In genomic region chr1:33410091-33410701, GRCh38 we compare ENCODE assay signal across 11 cellular contexts. TPM values are rescaled to one million over a fixed set of nuclear protein-coding genes. Genes with fewer than 3 reads are reported as not detected.
DNase-seq lines count a peak whose midpoint lies in the region; ATAC-seq and TF ChIP-seq lines count a peak whose summit lies in the region.
"Had no signal": no experiment of that assay in that cellular context is flagged by ENCODE, and none has a peak within 500 bp of the region (broad histone marks: within the 10 kb centered on the region; RNA-seq: fewer than 3 reads in every experiment).

No MANE protein-coding gene starts in this region.

- TF ChIP-seq CTCF in BE2C (IDR thresholded peaks at IDR 0.05; ENCODE audit: low read depth, low read length): no peak
- TF ChIP-seq CTCF in endodermal cell (conservative IDR thresholded peaks at IDR 0.05): no peak
- no peak for TF ChIP-seq CTCF in nephron progenitor cell (IDR thresholded peaks at IDR 0.05)
- TF ChIP-seq CTCF in Calu3 (IDR thresholded peaks at IDR 0.05; ENCODE audit: unreplicated experiment): no peak
- no peak for TF ChIP-seq CTCF in CD8-positive, alpha-beta T cell (IDR thresholded peaks at IDR 0.05)

- H3K27me3 ChIP-seq in BE2C: no peaks in the 10 kb centered on the region
- no peaks in the 10 kb centered on the region for H3K27me3 ChIP-seq in endodermal cell (ENCODE audit: control insufficient read depth, insufficient read depth, low read length, poor library complexity, severe bottlenecking)
- H3K27me3 ChIP-seq in CD8-positive, alpha-beta T cell (ENCODE audit: insufficient read depth, low read length): no peaks in the 10 kb centered on the region

- H3K27me3 Mint-ChIP-seq in endodermal cell (ENCODE audit: insufficient read depth) (peaks cover 3% of the 10 kb centered on the region), nephron progenitor cell (ENCODE audit: low read depth, poor library complexity) (peaks cover 2% of the 10 kb centered on the region), Calu3 (ENCODE audit: unreplicated experiment) (no peaks in the 10 kb centered on the region)
- peaks cover 13% of the 10 kb centered on the region for H3K27me3 Mint-ChIP-seq in CD8-positive, alpha-beta T cell (ENCODE audit: low read depth)
- peaks cover 41% of the 10 kb centered on the region for H3K27me3 Mint-ChIP-seq in T-helper 2 cell treated with Interferon-gamma antibody and Interleukin-4, amounts not matched to agents 5 μg/mL and 100 μg/mL, for 36 hours (ENCODE audit: low read depth)

- CTCF ChIA-PET in Calu3 (lab: Charles Lee): no interaction called here
- CTCF ChIA-PET in CD8-positive, alpha-beta T cell (lab: Charles Lee): no interaction called here

- DNase-seq in BE2C (peak; percentile 28), NCI-H774 (lab: John Stamatoyannopoulos, UW) (peak; percentile 87), endodermal cell (no peak), nephron progenitor cell (no peak), Calu3 (no peak)
- DNase-seq in CD8-positive, alpha-beta T cell: no peak
- no peak for DNase-seq in T-helper 2 cell treated with Interferon-gamma antibody and Interleukin-4, amounts not matched to agents 5 μg/mL and 100 μg/mL, for 36 hours (ENCODE audit: low spot score)
- DNase-seq: activated B cell treated with CpG ODN at 0.5 μM for 24 hours had no signal

- H3K36me3 Mint-ChIP-seq in endodermal cell (ENCODE audit: low read depth) (no peaks in the 10 kb centered on the region), nephron progenitor cell (ENCODE audit: low read depth) (peaks cover 90% of the 10 kb centered on the region), Calu3 (ENCODE audit: insufficient read depth, unreplicated experiment) (no peaks in the 10 kb centered on the region)
- no peaks in the 10 kb centered on the region for H3K36me3 Mint-ChIP-seq in CD8-positive, alpha-beta T cell
- no peaks in the 10 kb centered on the region for H3K36me3 Mint-ChIP-seq in T-helper 2 cell treated with Interferon-gamma antibody and Interleukin-4, amounts not matched to agents 5 μg/mL and 100 μg/mL, for 36 hours (ENCODE audit: low read depth)

- ATAC-seq in HG03378 (IDR thresholded peaks at IDR 0.05; ENCODE audit: unreplicated experiment): no peak
- no peak for ATAC-seq in CD8-positive, alpha-beta T cell

- H3K4me1 ChIP-seq in BE2C: no peaks in the 10 kb centered on the region
- H3K4me1 ChIP-seq in endodermal cell (ENCODE audit: control insufficient read depth, insufficient read depth, low read length): no peaks in the 10 kb centered on the region
- no peaks in the 10 kb centered on the region for H3K4me1 ChIP-seq in CD8-positive, alpha-beta T cell (ENCODE audit: insufficient read depth, low read length)

- no peaks in the 10 kb centered on the region for H3K36me3 ChIP-seq in BE2C
- H3K36me3 ChIP-seq in endodermal cell (ENCODE audit: control insufficient read depth, insufficient read depth, low read length): no peaks in the 10 kb centered on the region
- H3K36me3 ChIP-seq in CD8-positive, alpha-beta T cell (ENCODE audit: insufficient read depth, low read length): no peaks in the 10 kb centered on the region

- intact Hi-C loops in Calu3 (cut with micrococcal nuclease; ENCODE audit: unreplicated experiment): no loop called here
- intact Hi-C loops in CD8-positive, alpha-beta T cell (cut with DNase I, micrococcal nuclease): no loop called here

- no peaks in the 10 kb centered on the region for H3K4me1 Mint-ChIP-seq in endodermal cell
- peaks cover 26% of the 10 kb centered on the region for H3K4me1 Mint-ChIP-seq in nephron progenitor cell
- H3K4me1 Mint-ChIP-seq in Calu3 (ENCODE audit: low read depth, unreplicated experiment): no peaks in the 10 kb centered on the region
- no peaks in the 10 kb centered on the region for H3K4me1 Mint-ChIP-seq in CD8-positive, alpha-beta T cell (ENCODE audit: low read depth)
- H3K4me1 Mint-ChIP-seq in T-helper 2 cell treated with Interferon-gamma antibody and Interleukin-4, amounts not matched to agents 5 μg/mL and 100 μg/mL, for 36 hours (ENCODE audit: low read depth): no peaks in the 10 kb centered on the region
- H3K4me1 Mint-ChIP-seq: activated B cell treated with CpG ODN at 0.5 μM for 24 hours had no signal

- peak overlapping the region; percentile 92 for H3K27ac ChIP-seq in endodermal cell (ENCODE audit: low read depth, low read length)
- no peak overlapping the region for H3K27ac ChIP-seq in CD8-positive, alpha-beta T cell (ENCODE audit: low read depth, low read length)
- H3K27ac ChIP-seq: C4-2B had no signal

- H3K9me3 ChIP-seq in BE2C (no peaks in the 10 kb centered on the region), endodermal cell (ENCODE audit: control insufficient read depth, low read length) (peaks cover 4% of the 10 kb centered on the region)
- H3K9me3 ChIP-seq in CD8-positive, alpha-beta T cell (ENCODE audit: low read length): no peaks in the 10 kb centered on the region

- H3K9me3 Mint-ChIP-seq in endodermal cell (peaks cover 8% of the 10 kb centered on the region), nephron progenitor cell (peaks cover 58% of the 10 kb centered on the region), Calu3 (ENCODE audit: low read depth, unreplicated experiment) (peaks cover 5% of the 10 kb centered on the region)
- peaks cover 5% of the 10 kb centered on the region for H3K9me3 Mint-ChIP-seq in CD8-positive, alpha-beta T cell
- H3K9me3 Mint-ChIP-seq in T-helper 2 cell treated with Interferon-gamma antibody and Interleukin-4, amounts not matched to agents 5 μg/mL and 100 μg/mL, for 36 hours: peaks cover 5% of the 10 kb centered on the region

- no peak overlapping the region for H3K4me3 Mint-ChIP-seq in endodermal cell
- no peak overlapping the region for H3K4me3 Mint-ChIP-seq in nephron progenitor cell
- H3K4me3 Mint-ChIP-seq in Calu3 (ENCODE audit: low read depth, unreplicated experiment): no peak overlapping the region
- no peak overlapping the region for H3K4me3 Mint-ChIP-seq in CD8-positive, alpha-beta T cell
- H3K4me3 Mint-ChIP-seq in T-helper 2 cell treated with Interferon-gamma antibody and Interleukin-4, amounts not matched to agents 5 μg/mL and 100 μg/mL, for 36 hours: no peak overlapping the region
- H3K4me3 Mint-ChIP-seq: activated B cell treated with CpG ODN at 0.5 μM for 24 hours; activated naive CD8-positive, alpha-beta T cell had no signal

- WGBS in endodermal cell (ENCODE audit: insufficient coverage in 1 of 2, insufficient read length in 1 of 2), 2 experiments: 43 to 79% methylated on average over 1 to 5 of the region's 5 CpGs

- H3K27ac Mint-ChIP-seq in endodermal cell: no peak overlapping the region
- H3K27ac Mint-ChIP-seq in nephron progenitor cell: peak overlapping the region; percentile 84
- H3K27ac Mint-ChIP-seq in Calu3 (ENCODE audit: unreplicated experiment): no peak overlapping the region
- H3K27ac Mint-ChIP-seq in CD8-positive, alpha-beta T cell: no peak overlapping the region
- H3K27ac Mint-ChIP-seq in T-helper 2 cell treated with Interferon-gamma antibody and Interleukin-4, amounts not matched to agents 5 μg/mL and 100 μg/mL, for 36 hours: no peak overlapping the region
- H3K27ac Mint-ChIP-seq: activated B cell treated with CpG ODN at 0.5 μM for 24 hours; activated naive CD8-positive, alpha-beta T cell had no signal

- H3K4me3 ChIP-seq in BE2C (ENCODE audit: low read depth, low read length) (no peak overlapping the region; the same call in 1 of the 2 replicates), endodermal cell (ENCODE audit: low read length) (no peak overlapping the region)
- no peak overlapping the region for H3K4me3 ChIP-seq in CD8-positive, alpha-beta T cell (ENCODE audit: low read depth, low read length)

- H3K9ac ChIP-seq in endodermal cell (ENCODE audit: extremely low read depth, low read length, poor library complexity, severe bottlenecking): no peak overlapping the region

- no TSS peak for BruUV-seq in Calu3 (replicated peaks; lab: Mats Ljungman, UMichigan)

- POLR2A ChIA-PET in CD8-positive, alpha-beta T cell (lab: Charles Lee): no interaction called here

RNA-seq across cellular contexts. Expression of gene PHC2, which starts 20.7 kb away (rescaled TPM):
- polyA plus RNA-seq in BE2C (2012; ENCODE audit: insufficient read depth, insufficient read length, low read depth): 36.8 TPM
- total RNA-seq in endodermal cell (10 to 100 TPM; 32.1 to 43.9 TPM), Calu3 (2022) (54.2 and 59.5 TPM in 2 replicates)
- polyA plus RNA-seq in endodermal cell (2013, experiment 1 of 2): 128 TPM
- polyA plus RNA-seq in endodermal cell (2013, experiment 2 of 2): 129 TPM
- 10 to 100 TPM; 39.7 to 40.4 TPM for total RNA-seq in CD8-positive, alpha-beta T cell

Comparison
In these comparisons a context has a peak if more than half of its experiments do, and no peak if none do; other contexts are left out.
1. DNase-seq: peak in BE2C (single experiment) and NCI-H774 (single experiment); none in endodermal cell (single experiment), nephron progenitor cell (single experiment), Calu3 (single experiment), CD8-positive, alpha-beta T cell (0 of 7) and T-helper 2 cell treated with Interferon-gamma antibody and Interleukin-4, amounts not matched to agents 5 μg/mL and 100 μg/mL, for 36 hours (single experiment).